In the genomic region with DNA sequence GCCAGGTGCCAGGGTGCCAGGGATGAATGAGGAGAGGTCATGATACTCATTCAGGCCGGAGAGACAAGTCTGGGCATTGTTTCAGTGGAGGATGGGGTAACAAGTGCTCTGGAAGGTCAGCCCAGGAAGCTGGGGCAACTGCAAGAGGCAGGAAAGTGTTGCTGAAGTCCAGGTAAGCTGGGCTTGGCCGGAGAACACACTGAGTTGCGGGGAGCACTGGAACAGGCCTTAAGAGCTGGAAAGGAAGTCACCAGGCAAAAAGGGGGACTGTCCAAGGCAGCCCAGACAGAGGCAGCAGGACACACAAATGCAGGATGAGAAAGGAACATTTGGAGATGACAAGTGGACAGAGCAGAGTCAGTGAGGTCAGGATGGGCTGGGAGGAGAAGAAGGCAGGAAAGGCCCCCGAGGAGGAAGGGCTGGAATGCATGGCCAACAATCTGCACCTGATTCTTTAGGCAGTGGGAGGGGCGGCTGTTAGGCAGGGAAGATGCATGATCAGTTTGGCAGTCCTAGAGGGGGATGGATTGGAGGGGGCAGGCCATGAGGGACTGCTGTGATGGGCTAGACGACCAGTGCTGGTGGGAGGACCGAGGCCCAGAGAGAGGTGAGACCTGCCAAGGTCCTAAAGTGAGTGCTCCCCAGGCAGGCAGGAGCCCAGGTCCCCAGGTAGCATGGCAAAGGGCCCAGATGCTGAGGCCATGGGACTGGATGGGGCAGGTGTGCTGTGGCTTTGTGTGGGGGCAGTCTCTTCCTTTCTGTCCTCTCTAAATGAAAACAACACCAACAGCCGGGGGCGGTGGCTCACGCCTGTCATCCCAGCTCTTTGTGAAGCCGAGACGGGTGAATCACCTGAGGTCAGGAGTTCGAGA, we compare ENCODE assay signal across 15 cellular contexts. TPM values are rescaled to one million over a fixed set of nuclear protein-coding genes. Genes with fewer than 3 reads are reported as not detected.
"Had no signal": no experiment of that assay in that cellular context is flagged by ENCODE, and none has a peak within 500 bp of the region (broad histone marks: within the 10 kb centered on the region; RNA-seq: fewer than 3 reads in every experiment).

No MANE protein-coding gene starts in this region.

- H3K27me3 ChIP-seq: esophagus muscularis mucosa, hepatocyte, thyroid gland, uterus had no signal

- H3K9me3 ChIP-seq: esophagus muscularis mucosa, spleen, thyroid gland, uterus had no signal

- H3K4me2 ChIP-seq: hepatocyte had no signal

- H2AFZ ChIP-seq: hepatocyte had no signal

- H3K27ac ChIP-seq: esophagus muscularis mucosa, hepatocyte, spleen, thyroid gland, uterus had no signal

- H3K79me2 ChIP-seq: hepatocyte had no signal

- H3K4me1 ChIP-seq: uterus had no signal

- DNase-seq: activated CD4-positive, alpha-beta T cell treated with anti-CD3 and anti-CD28 coated beads, Interleukin-2, amount 10 ng/mL, durations not matched to agents 24 days and 14 days; activated T-cell treated with anti-CD3 and anti-CD28 coated beads for 4 hours; cerebellar nuclear complex; cortex of kidney; left colon; spleen; stimulated activated CD4-positive, alpha-beta T cell treated with anti-CD3 and anti-CD28 coated beads, Interleukin-4, amount 100 ng/mL, for 4 hours; thyroid gland; uterus had no signal

- H3K36me3 ChIP-seq: esophagus muscularis mucosa, spleen, thyroid gland, uterus had no signal

- H3K4me3 ChIP-seq: esophagus muscularis mucosa, hepatocyte, spleen, thyroid gland, uterus had no signal

- FAIRE-seq: bronchial epithelial cell, islet of Langerhans had no signal

RNA-seq across cellular contexts. Expression of gene HHIPL1, which starts 17.2 kb away (rescaled TPM):
- total RNA-seq: activated CD4-positive, alpha-beta T cell treated with anti-CD3 and anti-CD28 coated beads, Interleukin-2, amount 10 ng/mL, durations not matched to agents 24 days and 14 days; natural killer cell treated with Interleukin-12 subunit alpha and Interleukin-12 subunit beta and Interleukin-15 and Interleukin-18, amount 100 ng/mL, for 72 hours; T-helper 2 cell treated with Interferon-gamma antibody and Interleukin-4, amounts not matched to agents 100 ng/mL and 5 ng/mL, for 36 hours had no signal

RNA-seq across cellular contexts. Expression of gene CYP46A1, which starts 56.4 kb away (rescaled TPM):
- total RNA-seq: bronchial epithelial cell had no signal
